9 cellular contexts compared by ENCODE assay signal in genomic region chr11:119019996-119020395, GRCh38. TPM values are rescaled to one million over a fixed set of nuclear protein-coding genes. Genes with fewer than 3 reads are reported as not detected.
DNase-seq lines count a peak whose midpoint lies in the region; ATAC-seq and TF ChIP-seq lines count a peak whose summit lies in the region.
"Had no signal": no experiment of that assay in that cellular context is flagged by ENCODE, and none has a peak within 500 bp of the region (broad histone marks: within the 10 kb centered on the region; RNA-seq: fewer than 3 reads in every experiment).

No MANE protein-coding gene starts in this region.

- no TSS peak for BruUV-seq in MCF 10A (replicated peaks; lab: Mats Ljungman, UMichigan)

- H3K27ac Mint-ChIP-seq in MCF 10A (ENCODE audit: low read depth, unreplicated experiment) = peak overlapping the region; percentile 98
- peak overlapping the region in 4 of 6 donors; percentile 66 to 99 (median 94) for H3K27ac Mint-ChIP-seq in naive B cell

- H3K4me1 Mint-ChIP-seq in MCF 10A (ENCODE audit: insufficient read depth, unreplicated experiment) (peaks cover 22% of the 10 kb centered on the region), naive B cell (peaks cover 24 to 67% (median 36%) of the 10 kb centered on the region in 3 donors)

- peak overlapping the region; percentile 94 for H3K4me3 Mint-ChIP-seq in MCF 10A (ENCODE audit: unreplicated experiment)
- peak overlapping the region; percentile 29 to 99 (median 98) for H3K4me3 Mint-ChIP-seq in naive B cell

- TF ChIP-seq CTCF in HL-60 (IDR thresholded peaks at IDR 0.05; ENCODE audit: insufficient read depth, low read length) = no peak
- TF ChIP-seq CTCF in MCF 10A (IDR thresholded peaks at IDR 0.05; ENCODE audit: unreplicated experiment) = no peak

- H3K4me3 ChIP-seq in HL-60 (replicated peaks; ENCODE audit: insufficient read depth, low read length) = peak overlapping the region; percentile 98

- peak; percentile 6 for DNase-seq in AG08396 (ENCODE audit: low spot score)
- DNase-seq in HL-60 (ENCODE audit: low read depth in 1 of 2, low spot score in 1 of 2) = peak in 1 of 2 experiments; percentile 12
- DNase-seq in MCF 10A (ENCODE audit: unreplicated experiment) = no peak
- DNase-seq in naive B cell = no peak
- no peak for DNase-seq in T1000 (lab: John Stamatoyannopoulos, UW)
- DNase-seq in KBM-7 = no peak
- DNase-seq in NCI-H2081 treated with DMSO at 0.1 percent for 48 hours (lab: John Stamatoyannopoulos, UW) = no peak
- DNase-seq: hippocampal formation had no signal

- no peaks in the 10 kb centered on the region for H3K27me3 ChIP-seq in HL-60 (ENCODE audit: insufficient read depth, poor library complexity, severe bottlenecking)

- no peak for ATAC-seq in naive B cell (ENCODE audit: low read depth in 2 of 2)
- no peak for ATAC-seq in GM18867 (IDR thresholded peaks at IDR 0.05; ENCODE audit: unreplicated experiment)

- no peaks in the 10 kb centered on the region for H3K9me3 Mint-ChIP-seq in MCF 10A (ENCODE audit: unreplicated experiment)
- H3K9me3 Mint-ChIP-seq in naive B cell = no peaks in the 10 kb centered on the region

- H3K27ac ChIP-seq in HL-60 (replicated peaks) = no peak overlapping the region; the same call in 1 of the 2 replicates

- H3K27me3 Mint-ChIP-seq in MCF 10A (ENCODE audit: insufficient read depth, unreplicated experiment) (no peaks in the 10 kb centered on the region), naive B cell (no peaks in the 10 kb centered on the region)

- intact Hi-C loops in MCF 10A (cut with micrococcal nuclease) = loop anchor here (2.0 to 5.0 kb wide), 3 partner anchors 81 to 177 kb away; partner anchors contain the start of gene DPAGT1

- in situ Hi-C loops in KBM-7 (cut with MboI; ENCODE audit: low pct_unique_long_range_greater_than_20kb, low sequenced_read_pairs) = no loop called here

- H3K36me3 Mint-ChIP-seq in MCF 10A (ENCODE audit: insufficient read depth, unreplicated experiment) (peaks cover 78% of the 10 kb centered on the region), naive B cell (peaks cover 9 to 10% of the 10 kb centered on the region in 2 donors)

- CTCF ChIA-PET in MCF 10A (lab: Yijun Ruan, JAX) = interaction anchor here (0.6 to 2.3 kb wide), 3 partner anchors 12 to 764 kb away, joined by 4 to 7 read pairs (median 4); no protein-coding TSS in a partner anchor

- POLR2A ChIA-PET in MCF 10A (lab: Yijun Ruan, JAX) = interaction anchor here (0.6 to 15.1 kb wide), 13 partner anchors 9 to 145 kb away, joined by 3 to 286 read pairs (median 8); partner anchors contain the start of genes CENATAC, DPAGT1, HMBS and HYOU1

RNA-seq across cellular contexts. Expression of gene TRAPPC4, which starts 1.4 kb away (rescaled TPM):
- total RNA-seq in MCF 10A (2022) = 78.6 and 96.5 TPM in 2 replicates
- polyA plus RNA-seq in naive B cell (ENCODE audit: low read depth in 6 of 6) = 100 to 1,000 TPM in 1 of 6 donors, 10 to 100 TPM in 5; 45.6 to 103 (median 73.6) TPM

RNA-seq across cellular contexts. Expression of gene RPS25, which starts 1.9 kb away (rescaled TPM):
- total RNA-seq in MCF 10A (2022) = 1,252 and 1,255 TPM in 2 replicates
- 1,000 to 10,000 TPM; 3,707 to 5,692 (median 4,418) TPM for polyA plus RNA-seq in naive B cell (ENCODE audit: low read depth in 6 of 6)

RNA-seq across cellular contexts. Expression of gene SLC37A4, which starts 10.7 kb away (rescaled TPM):
- total RNA-seq in MCF 10A (2022) = 6.8 and 10.0 TPM in 2 replicates
- 10 to 100 TPM in 4 of 6 donors, 1 to 10 TPM in 2; 8.1 to 12.8 (median 11.1) TPM for polyA plus RNA-seq in naive B cell (ENCODE audit: low read depth in 6 of 6)

RNA-seq across cellular contexts. Expression of gene CENATAC, which starts 22.1 kb away (rescaled TPM):
- total RNA-seq in MCF 10A (2022) = 48.0 and 49.0 TPM in 2 replicates
- 10 to 100 TPM in 5 of 6 donors, 1 to 10 TPM in 1; 9.5 to 21.7 (median 12.3) TPM for polyA plus RNA-seq in naive B cell (ENCODE audit: low read depth in 6 of 6)

RNA-seq across cellular contexts. Expression of gene HYOU1, which starts 37.0 kb away (rescaled TPM):
- 398 and 664 TPM in 2 replicates for total RNA-seq in MCF 10A (2022)
- polyA plus RNA-seq in naive B cell (ENCODE audit: low read depth in 6 of 6) = 10 to 100 TPM in 5 of 6 donors, 1 to 10 TPM in 1; 7.1 to 13.4 (median 12.5) TPM
